In genomic region chr18:48949606-48950535, GRCh38 we compare ENCODE assay signal across 8 cellular contexts. TPM values are rescaled to one million over a fixed set of nuclear protein-coding genes. Genes with fewer than 3 reads are reported as not detected.
A peak's percentile ranks its signal among the peaks of the same experiment; 100 is the strongest.
DNase-seq lines count a peak whose midpoint lies in the region; ATAC-seq and TF ChIP-seq lines count a peak whose summit lies in the region.

No MANE protein-coding gene starts in this region.

- WGBS in mesodermal cell (ENCODE audit: insufficient coverage in 2 of 2), 2 experiments = 0% methylated on average over 58 to 64 of the region's 79 CpGs

- H3K9me3 ChIP-seq in HCT116 (ENCODE audit: control insufficient read depth in 1 of 2, insufficient read depth in 1 of 2, low read depth in 1 of 2, low read length in 2 of 2) = no peaks in the 10 kb centered on the region
- H3K9me3 ChIP-seq in SU-DHL-6 (ENCODE audit: insufficient read depth, low read length) = no peaks in the 10 kb centered on the region
- H3K9me3 ChIP-seq in mesodermal cell (ENCODE audit: control insufficient read depth, low read length) = no peaks in the 10 kb centered on the region
- H3K9me3 ChIP-seq in tibial artery = no peaks in the 10 kb centered on the region

- H3K4me1 ChIP-seq in HCT116 (ENCODE audit: control insufficient read depth in 1 of 2, insufficient read depth in 2 of 2, low read length in 2 of 2) (peaks cover 55 to 79% of the 10 kb centered on the region in 2 experiments), mesodermal cell (ENCODE audit: control insufficient read depth, insufficient read depth, low read length, poor library complexity, severe bottlenecking) (peaks cover 24% of the 10 kb centered on the region), tibial artery (peaks cover 0 to 44% (median 35%) of the 10 kb centered on the region in 4 donors)

- intact Hi-C loops in HCT116 (cut with micrococcal nuclease) = loop anchor here (5.0 to 10.0 kb wide), 4 partner anchors 67 to 275 kb away; no protein-coding TSS in a partner anchor
- intact Hi-C loops in tibial artery (cut with DNase I; ENCODE audit: low total_unique reads) = loop anchor here (5.0 to 10.0 kb wide), 3 partner anchors 168 to 537 kb away; partner anchors contain the start of gene C18orf32

- 0 out of 6 replicates have a peak, but pooled peaks of 1 of the 3 experiments have one; percentile 1 for TF ChIP-seq CTCF in HCT116 (IDR thresholded peaks at IDR 0.05 in 2 of 3, conservative IDR thresholded peaks at IDR 0.05 in 1 of 3; ENCODE audit: borderline replicate concordance in 1 of 3, insufficient read depth in 1 of 3, low read depth in 2 of 3, low read length in 2 of 3)
- no peak for TF ChIP-seq CTCF in SU-DHL-6 (IDR thresholded peaks at IDR 0.05; ENCODE audit: insufficient read depth, low read length, poor library complexity, severe bottlenecking)
- TF ChIP-seq CTCF in tibial artery (IDR thresholded peaks at IDR 0.05) = peak in 1 of 2 experiments; percentile 15

- no peak overlapping the region for H2AFZ ChIP-seq in HCT116 (ENCODE audit: low read depth, low read length, poor library complexity, severe bottlenecking)
- H2AFZ ChIP-seq in SU-DHL-6 (ENCODE audit: low read depth, low read length, severe bottlenecking) = no peak overlapping the region

- CTCF ChIA-PET in HCT116 (lab: Charles Lee) = no interaction called here

- RAD21 ChIA-PET in HCT116 (lab: Charles Lee; ENCODE audit: low non-redundant PET in 1 of 2, low total read pairs in 2 of 2, uncharacterized antibody in 2 of 2, unreplicated experiment in 2 of 2) = no interaction called here

- POLR2A ChIA-PET in HCT116 (lab: Charles Lee) = no interaction called here

- H3K4me3 ChIP-seq in HCT116 (replicated peaks in 1 of 2; ENCODE audit: low read depth in 1 of 2, low read length in 2 of 2) (peak overlapping the region; percentile 37 to 65), SU-DHL-6 (ENCODE audit: insufficient read depth, low read length, poor library complexity, severe bottlenecking) (peak overlapping the region; percentile 55), mesodermal cell (ENCODE audit: extremely low read depth, insufficient read depth, low read length, poor library complexity, severe bottlenecking) (peak overlapping the region; percentile 85), tibial artery (peak overlapping the region; percentile 58 to 98)

- H3K27ac ChIP-seq in HCT116 (ENCODE audit: low read depth, low read length) (peak overlapping the region; percentile 54; the same call in 1 of the 2 replicates), SU-DHL-6 (ENCODE audit: low read depth, low read length) (peak overlapping the region; percentile 56), mesodermal cell (ENCODE audit: low read depth, low read length, severe bottlenecking) (peak overlapping the region; percentile 87), tibial artery (peak overlapping the region; percentile 88 to 99)

- no peaks in the 10 kb centered on the region for H3K9me2 ChIP-seq in HCT116 (ENCODE audit: insufficient read depth)
- no peaks in the 10 kb centered on the region for H3K9me2 ChIP-seq in SU-DHL-6 (replicated peaks; ENCODE audit: insufficient read depth, low read length)

- peaks cover 22% of the 10 kb centered on the region; the same call in 1 of the 2 replicates for H3K27me3 ChIP-seq in HCT116 (ENCODE audit: insufficient read depth, low read length)
- H3K27me3 ChIP-seq in SU-DHL-6 (ENCODE audit: low read length) = no peaks in the 10 kb centered on the region
- no peaks in the 10 kb centered on the region for H3K27me3 ChIP-seq in tibial artery

- peak overlapping the region; percentile 79 for H3K4me2 ChIP-seq in HCT116 (ENCODE audit: low read length)
- H3K4me2 ChIP-seq in SU-DHL-6 (ENCODE audit: low read depth, low read length, poor library complexity, severe bottlenecking) = peak overlapping the region; percentile 69

- H3F3A ChIP-seq in SU-DHL-6 (ENCODE audit: insufficient read depth) = peaks cover 20% of the 10 kb centered on the region

- no TSS peak for BruUV-seq in HCT116 (replicated peaks; lab: Mats Ljungman, UMichigan)

- TF ChIP-seq RAD21 in HCT116 (IDR thresholded peaks at IDR 0.05; ENCODE audit: low read depth) = no peak

- TF ChIP-seq POLR2A in HCT116 (IDR thresholded peaks at IDR 0.05; ENCODE audit: borderline replicate concordance, extremely low read depth, insufficient read depth, insufficient read length) = no peak

- peaks cover 25% of the 10 kb centered on the region for H3K79me2 ChIP-seq in HCT116 (ENCODE audit: insufficient read depth, low read length)
- H3K79me2 ChIP-seq in SU-DHL-6 (ENCODE audit: insufficient read depth, low read length) = 0 out of 2 replicates have a peak, but pooled peaks cover 5% of the 10 kb centered on the region

- ATAC-seq in HCT116 (peak; percentile 35), HG03342 (IDR thresholded peaks at IDR 0.05; ENCODE audit: unreplicated experiment) (no peak)

- H4K20me1 ChIP-seq in HCT116 (ENCODE audit: insufficient read depth) = no peaks in the 10 kb centered on the region; the same call in 1 of the 2 replicates
- peaks cover 9% of the 10 kb centered on the region; the same call in 1 of the 2 replicates for H4K20me1 ChIP-seq in SU-DHL-6 (ENCODE audit: low read depth, low read length)

- H3K9ac ChIP-seq in HCT116 (ENCODE audit: low read length) (peak overlapping the region; percentile 56), SU-DHL-6 (ENCODE audit: low read length) (peak overlapping the region; percentile 62)

- DNase-seq in COLO668 (lab: John Stamatoyannopoulos, UW; ENCODE audit: unreplicated experiment) = peak; percentile 82
- no peak for DNase-seq in HCT116 (ENCODE audit: low read depth, low spot score)
- peak; percentile 72 for DNase-seq in dermis blood vessel endothelial cell
- no peak for DNase-seq in tibial artery
- no peak for DNase-seq in SW 1271 (lab: John Stamatoyannopoulos, UW)

- no peaks in the 10 kb centered on the region for H3K36me3 ChIP-seq in HCT116 (ENCODE audit: control insufficient read depth in 1 of 2, insufficient read depth in 2 of 2, low read length in 2 of 2)
- 0 out of 2 replicates have a peak, but pooled peaks cover 5% of the 10 kb centered on the region for H3K36me3 ChIP-seq in SU-DHL-6 (ENCODE audit: low read length)
- peaks cover 55% of the 10 kb centered on the region for H3K36me3 ChIP-seq in mesodermal cell (ENCODE audit: control insufficient read depth, insufficient read depth, low read length)
- H3K36me3 ChIP-seq in tibial artery = peaks cover 0 to 17% (median 9%) of the 10 kb centered on the region in 3 donors

TF ChIP-seq in HCT116, 20 proteins besides CTCF, POLR2A, EP300 and RAD21:
- TF ChIP-seq CBX3 (IDR thresholded peaks at IDR 0.05; ENCODE audit: low read depth) (no peak), EZH2 (IDR thresholded peaks at IDR 0.05) (0 out of 2 replicates have a peak, but pooled peaks have one; percentile 56), MAX (IDR thresholded peaks at IDR 0.05) (no peak), EGR1 (IDR thresholded peaks at IDR 0.05; ENCODE audit: low read depth) (no peak), YY1 (IDR thresholded peaks at IDR 0.05; ENCODE audit: extremely low read depth, insufficient replicate concordance, low read depth, low read length) (no peak), FOSL1 (IDR thresholded peaks at IDR 0.05; ENCODE audit: low read depth) (no peak), JUND (IDR thresholded peaks at IDR 0.05) (no peak), ZFX (IDR thresholded peaks at IDR 0.05) (peak; percentile 43; the same call in 1 of the 2 replicates), ZNF274 (IDR thresholded peaks at IDR 0.05; ENCODE audit: low read depth, low read length) (no peak), REST (IDR thresholded peaks at IDR 0.05; ENCODE audit: low read depth) (no peak)

RNA-seq across cellular contexts. Expression of gene SMAD7, which starts 0.9 kb away (rescaled TPM):
- total RNA-seq in HCT116 (2021; ENCODE audit: unreplicated experiment) (7.2 TPM), dermis blood vessel endothelial cell (6.2 and 9.0 TPM in 2 replicates)
- 3.6 and 4.2 TPM in 2 replicates for polyA plus RNA-seq in HCT116 (2012)
- 45.1 TPM for polyA plus RNA-seq in mesodermal cell (2013, experiment 1 of 2)
- polyA plus RNA-seq in mesodermal cell (2013, experiment 2 of 2) = 42.8 TPM

Comparison
In these comparisons a context has a peak if more than half of its experiments do, and no peak if none do; other contexts are left out.
1. DNase-seq: peak in COLO668 (single experiment) and dermis blood vessel endothelial cell (single experiment); none in HCT116 (single experiment), tibial artery (0 of 2) and SW 1271 (0 of 2).
2. Peak in every context shown above with its lines, with median percentiles within 50 percentile points of each other: H3K27ac ChIP-seq and H3K4me3 ChIP-seq.